8 cellular contexts compared by ENCODE assay signal in genomic region chr13:43785681-43786471, GRCh38. TPM values are rescaled to one million over a fixed set of nuclear protein-coding genes. Genes with fewer than 3 reads are reported as not detected.
DNase-seq lines count a peak whose midpoint lies in the region; ATAC-seq and TF ChIP-seq lines count a peak whose summit lies in the region.

No MANE protein-coding gene starts in this region.

- no peak for TF ChIP-seq POLR2A in heart left ventricle (IDR thresholded peaks at IDR 0.05)

- ATAC-seq in heart left ventricle = peak; percentile 89 to 92 (median 90)
- ATAC-seq in omental fat pad (ENCODE audit: low FRiP score) = peak; percentile 90
- no peak for ATAC-seq in GM21381 (IDR thresholded peaks at IDR 0.05; ENCODE audit: unreplicated experiment)
- no peak for ATAC-seq in HG03354 (IDR thresholded peaks at IDR 0.05; ENCODE audit: poor library complexity, severe bottlenecking, unreplicated experiment)

- H3K27me3 ChIP-seq in heart left ventricle = peaks cover 0 to 35% (median 0%) of the 10 kb centered on the region in 9 donors

- TF ChIP-seq CTCF in GM13976 (IDR thresholded peaks at IDR 0.05; ENCODE audit: borderline replicate concordance, control extremely low read depth, extremely low read depth, insufficient read depth, missing control alignments) = no peak
- no peak for TF ChIP-seq CTCF in heart left ventricle (IDR thresholded peaks at IDR 0.05)
- no peak for TF ChIP-seq CTCF in omental fat pad (IDR thresholded peaks at IDR 0.05)

- peak; percentile 1 for DNase-seq in ACHN
- DNase-seq in GM13976 (ENCODE audit: low spot score) = peak; percentile 58
- peak; percentile 55 for DNase-seq in NCI-H460 (ENCODE audit: extremely low read depth, low read depth)
- peak; percentile 72 for DNase-seq in amniotic stem cell (lab: John Stamatoyannopoulos, UW)
- peak; percentile 88 to 93 (median 90) for DNase-seq in heart left ventricle
- peak; percentile 58 for DNase-seq in omental fat pad (ENCODE audit: low spot score)

- H3K36me3 ChIP-seq in heart left ventricle = no peaks in the 10 kb centered on the region

- H3K9me3 ChIP-seq in heart left ventricle = no peaks in the 10 kb centered on the region

- in situ Hi-C loops in ACHN (cut with HindIII; ENCODE audit: low pct_ligation_motif_present, low pct_unique_long_range_greater_than_20kb, low sequenced_read_pairs) (no loop called here), GM13976 (cut with MboI; ENCODE audit: low sequenced_read_pairs, unreplicated experiment) (loop anchor here (25.0 kb wide), 1 partner anchor 824 kb away; no protein-coding TSS in a partner anchor)

- H3K27ac ChIP-seq in heart left ventricle = peak overlapping the region; percentile 35 to 88 (median 82)

- intact Hi-C loops in heart left ventricle (cut with DNase I) = loop anchor here in 7 of 10 donors (2.0 to 10.0 kb wide), 12 partner anchors 99 to 699 kb away; no protein-coding TSS in a partner anchor

- WGBS in heart left ventricle, 4 donors = 1% methylated on average over 49 to 75 of the region's 75 CpGs

- peak overlapping the region; percentile 39 to 86 (median 70) for H3K4me3 ChIP-seq in heart left ventricle

- H3K4me1 ChIP-seq in heart left ventricle = peaks cover 0 to 38% (median 9%) of the 10 kb centered on the region in 12 donors

RNA-seq across cellular contexts. Expression of gene ENOX1, which starts 0.9 kb away (rescaled TPM):
- 7.2 and 7.6 TPM in 2 replicates for total RNA-seq in NCI-H460 (2014; rRNA removed; shearing (Covaris generic))
- polyA plus RNA-seq in NCI-H460 (2014; cell fraction: nucleus; rRNA removed) = 2.0 and 4.8 TPM in 2 replicates
- total RNA-seq in heart left ventricle = 10 to 100 TPM in 1 of 9 donors, 1 to 10 TPM in 8; 3.7 to 10.1 (median 5.5) TPM
- 1 to 10 TPM; 2.0 to 2.9 TPM for polyA plus RNA-seq in heart left ventricle
- total RNA-seq in omental fat pad = 1 to 10 TPM; 2.2 to 8.9 (median 6.2) TPM

Comparison
In these comparisons a context has a peak if more than half of its experiments do, and no peak if none do; other contexts are left out.
1. DNase-seq: peak in every context shown above with its lines; median percentile 90 in heart left ventricle; 72 in amniotic stem cell; 58 in GM13976; 58 in omental fat pad; 55 in NCI-H460; 1 in ACHN.
2. ATAC-seq: peak in heart left ventricle (4 of 4) and omental fat pad (single experiment); none in GM21381 (single experiment) and HG03354 (single experiment).